8 cellular contexts compared by ENCODE assay signal in the genomic region with DNA sequence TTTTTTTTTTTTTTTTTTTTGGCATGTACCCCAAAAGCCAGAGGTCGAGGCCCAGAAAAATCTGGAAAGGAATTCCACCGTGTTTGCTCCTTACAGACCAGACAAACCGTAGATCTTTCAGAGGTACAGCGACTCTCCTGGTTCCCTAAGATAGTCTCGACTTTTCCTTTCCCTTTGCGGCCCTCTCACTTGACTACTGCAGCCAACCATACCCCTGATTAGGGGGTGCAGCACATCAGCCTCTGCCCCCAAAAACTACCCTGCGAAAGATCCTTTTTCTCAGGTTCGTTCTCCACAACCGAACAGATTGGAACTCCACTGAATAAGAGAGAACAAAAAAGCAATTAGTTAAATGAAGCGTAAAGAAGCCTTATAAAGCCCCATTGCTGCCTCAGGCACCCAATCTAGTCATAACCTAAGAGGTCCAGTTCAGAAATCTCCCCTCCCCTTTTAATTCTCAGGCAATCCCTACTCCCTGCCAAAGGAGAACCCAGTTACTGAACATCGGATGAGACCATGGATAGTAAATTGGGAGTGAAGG. TPM values are rescaled to one million over a fixed set of nuclear protein-coding genes. Genes with fewer than 3 reads are reported as not detected.
DNase-seq lines count a peak whose midpoint lies in the region; ATAC-seq, FAIRE-seq and TF ChIP-seq lines count a peak whose summit lies in the region.

No MANE protein-coding gene starts in this region.

- peaks cover 53% of the 10 kb centered on the region for H3K79me2 ChIP-seq in astrocyte (ENCODE audit: insufficient read depth, low read length)

- peak overlapping the region; percentile 66 for H3K4me3 Mint-ChIP-seq in astrocyte (ENCODE audit: unreplicated experiment)

- peaks cover 15% of the 10 kb centered on the region for H4K20me1 ChIP-seq in astrocyte (ENCODE audit: insufficient read depth, low read length)

- DNase-seq in NCI-H2081 (lab: John Stamatoyannopoulos, UW) (peak; percentile 26 to 44), NCI-H2081 treated with DMSO at 0.1 percent for 48 hours (lab: John Stamatoyannopoulos, UW) (no peak), astrocyte (ENCODE audit: low read depth) (peak; percentile 25), kidney glomerular epithelial cell (lab: John Stamatoyannopoulos, UW) (peak; percentile 43), thoracic aorta (ENCODE audit: low spot score) (no peak), NCI-H2196 treated with DMSO at 0.1 percent for 48 hours (lab: John Stamatoyannopoulos, UW; ENCODE audit: unreplicated experiment) (no peak)

- H3K27me3 ChIP-seq in astrocyte (ENCODE audit: insufficient read depth, low read length), result no peaks in the 10 kb centered on the region
- no peaks in the 10 kb centered on the region for H3K27me3 ChIP-seq in thoracic aorta (replicated peaks; ENCODE audit: insufficient read depth)

- H3K4me1 Mint-ChIP-seq in astrocyte (ENCODE audit: low read depth, unreplicated experiment), result peaks cover 22% of the 10 kb centered on the region

- H3K36me3 Mint-ChIP-seq in astrocyte (ENCODE audit: low read depth, unreplicated experiment), result peaks cover 7% of the 10 kb centered on the region

- H3K27ac Mint-ChIP-seq in astrocyte (ENCODE audit: unreplicated experiment), result peak overlapping the region; percentile 72

- H3K36me3 ChIP-seq in astrocyte (ENCODE audit: insufficient read depth, low read length) (no peaks in the 10 kb centered on the region), thoracic aorta (no peaks in the 10 kb centered on the region)

- peak; percentile 10 for ATAC-seq in HG03175 (IDR thresholded peaks at IDR 0.05; ENCODE audit: unreplicated experiment)
- ATAC-seq in thoracic aorta (ENCODE audit: insufficient number of reproducible peaks, low FRiP score, low read depth), result no peak
- no peak for ATAC-seq in GM18517 (IDR thresholded peaks at IDR 0.05; ENCODE audit: unreplicated experiment)

- H3K9me3 Mint-ChIP-seq in astrocyte (ENCODE audit: unreplicated experiment), result no peaks in the 10 kb centered on the region

- no peak for FAIRE-seq in astrocyte (lab: Jason Lieb, UNC)

- H3K27ac ChIP-seq in astrocyte (ENCODE audit: low read depth, low read length) (peak overlapping the region; percentile 89), thoracic aorta (peak overlapping the region; percentile 92 to 96)

- no peaks in the 10 kb centered on the region for H3K9me3 ChIP-seq in astrocyte (ENCODE audit: insufficient read depth, low read depth, low read length)
- no peaks in the 10 kb centered on the region for H3K9me3 ChIP-seq in thoracic aorta

- H3K4me3 ChIP-seq in astrocyte (ENCODE audit: insufficient read depth, low read depth, low read length) (peak overlapping the region; percentile 90), thoracic aorta (peak overlapping the region; percentile 98)

- H3K4me1 ChIP-seq in astrocyte (ENCODE audit: insufficient read depth, low read length) (peaks cover 23% of the 10 kb centered on the region), thoracic aorta (ENCODE audit: control insufficient read depth in 1 of 2, low read depth in 2 of 2) (peaks cover 23 to 32% of the 10 kb centered on the region in 2 donors)

- peak overlapping the region; percentile 94 for H3K4me2 ChIP-seq in astrocyte (ENCODE audit: low read length)

- TF ChIP-seq CTCF in astrocyte (IDR thresholded peaks at IDR 0.05; ENCODE audit: insufficient read depth, low read depth, low read length) (no peak), thoracic aorta (IDR thresholded peaks at IDR 0.05) (no peak)

- peak overlapping the region; percentile 94 for H3K9ac ChIP-seq in astrocyte (ENCODE audit: low read length)

- no peaks in the 10 kb centered on the region for H3K27me3 Mint-ChIP-seq in astrocyte (ENCODE audit: low read depth, unreplicated experiment)

- no peak overlapping the region for H2AFZ ChIP-seq in astrocyte (ENCODE audit: low read depth, low read length)

RNA-seq across cellular contexts. Expression of gene TICAM2, which starts 0.4 kb away (rescaled TPM):
- total RNA-seq in astrocyte (6.7 and 6.8 TPM in 2 replicates), thoracic aorta (1 to 10 TPM; 1.6 to 5.7 TPM)

RNA-seq across cellular contexts. Expression of gene TMED7, which starts 23.2 kb away (rescaled TPM):
- total RNA-seq in astrocyte (163 and 173 TPM in 2 replicates), thoracic aorta (100 to 1,000 TPM; 131 to 132 TPM)

RNA-seq across cellular contexts. Expression of gene FEM1C, which starts 58.1 kb away (rescaled TPM):
- total RNA-seq in astrocyte (20.6 and 22.9 TPM in 2 replicates), thoracic aorta (10 to 100 TPM; 14.1 to 35.6 TPM)

Comparison
In these comparisons a context has a peak if more than half of its experiments do, and no peak if none do; other contexts are left out.
1. DNase-seq: peak in NCI-H2081 (2 of 2), astrocyte (single experiment) and kidney glomerular epithelial cell (single experiment); none in NCI-H2081 treated with DMSO at 0.1 percent for 48 hours (single experiment), thoracic aorta (single experiment) and NCI-H2196 treated with DMSO at 0.1 percent for 48 hours (single experiment).